8 cellular contexts compared by ENCODE assay signal in genomic region chr1:154970631-154971340, GRCh38. TPM values are rescaled to one million over a fixed set of nuclear protein-coding genes. Genes with fewer than 3 reads are reported as not detected.
A peak's percentile ranks its signal among the peaks of the same experiment; 100 is the strongest.
DNase-seq lines count a peak whose midpoint lies in the region; ATAC-seq and TF ChIP-seq lines count a peak whose summit lies in the region.

Gene SHC1, minus strand, starts transcription at chr1:154970747. Its CDS starts 221 bp downstream, at chr1:154970526.

- H3K23ac ChIP-seq in mesendoderm (ENCODE audit: low read length) = peak within 1 kb of the TSS; percentile 59

- intact Hi-C loops in stomach (cut with DNase I; ENCODE audit: low total_unique reads) = no loop called here

- H2BK5ac ChIP-seq in mesendoderm (ENCODE audit: low read length) = peak within 1 kb of the TSS; percentile 94

- H3K4me2 ChIP-seq in mesendoderm (ENCODE audit: low read length) = peak within 1 kb of the TSS; percentile 73

- peak within 1 kb of the TSS; percentile 5 for H2BK120ac ChIP-seq in mesendoderm (ENCODE audit: low read depth, low read length)

- H3K9ac ChIP-seq in mesendoderm (ENCODE audit: low read length) = peak within 1 kb of the TSS; percentile 95

- H3K27ac ChIP-seq in mesendoderm (ENCODE audit: low read depth, low read length) (peak within 1 kb of the TSS; percentile 96), stomach (peak within 1 kb of the TSS; percentile 82 to 100 (median 99))

- TF ChIP-seq CTCF in stomach (IDR thresholded peaks at IDR 0.05) = no peak

- ATAC-seq in HG02981 (IDR thresholded peaks at IDR 0.05; ENCODE audit: unreplicated experiment) = no peak

- H3K9me3 ChIP-seq in stomach = no peaks in the 10 kb centered on the region

- peaks cover 6% of the 10 kb centered on the region for H3K4me1 ChIP-seq in mesendoderm (ENCODE audit: control insufficient read depth, low read depth, low read length)
- peaks cover 43 to 77% (median 64%) of the 10 kb centered on the region in 4 donors for H3K4me1 ChIP-seq in stomach

- H4K5ac ChIP-seq in mesendoderm (ENCODE audit: low read length) = peak within 1 kb of the TSS; percentile 85

- H3K27me3 ChIP-seq in mesendoderm (ENCODE audit: insufficient read depth, low read length, poor library complexity) (no peaks in the 10 kb centered on the region), stomach (no peaks in the 10 kb centered on the region)

- no peak within 1 kb of the TSS for H4K8ac ChIP-seq in mesendoderm (ENCODE audit: low read depth, low read length)

- DNase-seq in DMS53 (lab: John Stamatoyannopoulos, UW) = peak; percentile 53
- no peak for DNase-seq in DMS53 treated with DMSO at 0.1 percent for 48 hours (lab: John Stamatoyannopoulos, UW; ENCODE audit: unreplicated experiment)
- peak; percentile 53 for DNase-seq in MV-4-11 (lab: John Stamatoyannopoulos, UW)
- DNase-seq in activated CD4-positive, alpha-beta T cell treated with anti-CD3 and anti-CD28 coated beads for 48 hours = peak; percentile 70
- DNase-seq in epidermal melanocyte (ENCODE audit: insufficient read length, low spot score) = peak; percentile 90
- DNase-seq in mesendoderm = peak; percentile 98
- peak; percentile 83 for DNase-seq in stomach

- H3K56ac ChIP-seq in mesendoderm (ENCODE audit: low read length) = peak within 1 kb of the TSS; percentile 95

- H3K79me2 ChIP-seq in mesendoderm (ENCODE audit: control insufficient read depth, insufficient read depth, low read length) = peaks cover 43% of the 10 kb centered on the region

- H3K4me3 ChIP-seq in mesendoderm (ENCODE audit: low read length) = peak within 1 kb of the TSS; percentile 79
- H3K4me3 ChIP-seq in stomach = peak within 1 kb of the TSS; percentile 42 to 64 (median 43)

- WGBS in mesendoderm (ENCODE audit: extremely low coverage, insufficient coverage, low lambda C conversion rate) = no CpG with 5 or more reads among the region's 15 CpGs
- WGBS in stomach, 5 donors = 19 to 34% (median 28%) methylated on average over 9 to 15 of the region's 15 CpGs

- peak within 1 kb of the TSS; percentile 83 for H3K18ac ChIP-seq in mesendoderm (ENCODE audit: low read length)

- peak in 1 of 4 donors; percentile 12 for TF ChIP-seq POLR2A in stomach (IDR thresholded peaks at IDR 0.05)

- H3K4ac ChIP-seq in mesendoderm (ENCODE audit: low read depth, low read length) = peak within 1 kb of the TSS; percentile 70

- H3K36me3 ChIP-seq in mesendoderm (ENCODE audit: control insufficient read depth, insufficient read depth, low read length) (peaks cover 11% of the 10 kb centered on the region), stomach (peaks cover 22 to 42% (median 35%) of the 10 kb centered on the region in 4 donors)

- H2BK15ac ChIP-seq in mesendoderm (replicated peaks; ENCODE audit: low read depth) = no peak within 1 kb of the TSS

- peak within 1 kb of the TSS; percentile 93 for H2AK5ac ChIP-seq in mesendoderm (ENCODE audit: low read length)

- peaks cover 22% of the 10 kb centered on the region for H3K79me1 ChIP-seq in mesendoderm (ENCODE audit: low read length)

- TF ChIP-seq EP300 in stomach (IDR thresholded peaks at IDR 0.05) = no peak

RNA-seq across cellular contexts. Expression of gene SHC1, which starts in this region (rescaled TPM):
- 191 TPM for polyA plus RNA-seq in mesendoderm (2013, experiment 1 of 2)
- polyA plus RNA-seq in mesendoderm (2013, experiment 2 of 2) = 190 TPM
- 10 to 100 TPM; 23.2 to 81.1 (median 59.6) TPM for total RNA-seq in stomach
- 10 to 100 TPM; 43.7 to 58.8 (median 56.1) TPM for polyA plus RNA-seq in stomach
